Comparison of ENCODE assay signal across 26 cellular contexts in genomic region chr16:13038591-13038990, GRCh38.
"Had no signal": no experiment of that assay in that cellular context is flagged by ENCODE, and none has a peak within 500 bp of the region (broad histone marks: within the 10 kb centered on the region; RNA-seq: fewer than 3 reads in every experiment).

No MANE protein-coding gene starts in this region.

- H3K4me2 ChIP-seq: smooth muscle cell had no signal

- H3K36me3 ChIP-seq: left lung, lower lobe of right lung, ovary, sigmoid colon, tibial nerve, uterus had no signal

- H3K9me3 Mint-ChIP-seq: mesothelial cell of epicardium, type B pancreatic cell had no signal

- H3K9me3 ChIP-seq: lower lobe of right lung, ovary, uterus had no signal

- H3K27me3 ChIP-seq: left lung, ovary, sigmoid colon, tibial nerve, uterus had no signal

- H3K27me3 Mint-ChIP-seq: natural killer cell treated with Interleukin-12 subunit alpha and Interleukin-12 subunit beta and Interleukin-15 and Interleukin-18, amount 100 ng/mL, for 72 hours; progenitor cell of endocrine pancreas; stimulated activated memory B cell treated with anti-CD40 and anti-IgM and Interleukin-4, amounts not matched to agents 10 μg/mL and 1 μg/mL and 100 μg/mL, for 72 hours; stimulated activated naive CD8-positive, alpha-beta T cell treated with anti-CD3 and anti-CD28 coated beads, Interleukin-15, amount 100 ng/mL, for 72 hours had no signal

- H3K4me1 ChIP-seq: left lung, lower lobe of right lung, sigmoid colon, tibial nerve, uterus had no signal

- H3K36me3 Mint-ChIP-seq: mesothelial cell of epicardium; natural killer cell treated with Interleukin-12 subunit alpha and Interleukin-12 subunit beta and Interleukin-15 and Interleukin-18, amount 100 ng/mL, for 72 hours; stimulated activated memory B cell treated with anti-CD40 and anti-IgM and Interleukin-4, amounts not matched to agents 10 μg/mL and 1 μg/mL and 100 μg/mL, for 72 hours; type B pancreatic cell had no signal

- DNase-seq: hippocampal formation; kidney glomerular epithelial cell; left colon; left lung; lower lobe of right lung; mesendoderm; naive B cell; ovary; retina; right cardiac atrium; sigmoid colon; stimulated activated CD4-positive, alpha-beta T cell treated with anti-CD3 and anti-CD28 coated beads, Interleukin-1b, Interleukin-23, amount 100 ng/mL, for 48 hours; stimulated activated CD4-positive, alpha-beta T cell treated with anti-CD3 and anti-CD28 coated beads, Interleukin-2, amount 100 ng/mL, for 48 hours; stimulated activated CD4-positive, alpha-beta T cell treated with anti-CD3 and anti-CD28 coated beads, Interleukin-4, amount 100 ng/mL, for 4 hours; stimulated activated CD8-positive, alpha-beta memory T cell treated with anti-CD3 and anti-CD28 coated beads, Interleukin-4, amount 100 ng/mL, for 48 hours; stimulated activated naive CD4-positive, alpha-beta T cell treated with Interleukin-2 at 50 U/mL for 16 hours; stimulated activated naive CD8-positive, alpha-beta T cell treated with anti-CD3 and anti-CD28 coated beads, Interleukin-15, amount 100 ng/mL, for 72 hours; substantia nigra; uterus had no signal

- ATAC-seq: left colon; left lung; lower lobe of right lung; natural killer cell treated with Interleukin-12 subunit alpha and Interleukin-12 subunit beta and Interleukin-15 and Interleukin-18, amount 100 ng/mL, for 72 hours; right cardiac atrium; stimulated activated memory B cell treated with anti-CD40 and anti-IgM and Interleukin-4, amounts not matched to agents 10 μg/mL and 1 μg/mL and 100 μg/mL, for 72 hours; stimulated activated naive CD8-positive, alpha-beta T cell treated with anti-CD3 and anti-CD28 coated beads, Interleukin-15, amount 100 ng/mL, for 72 hours had no signal

- H3K27ac ChIP-seq: left lung, lower lobe of right lung, ovary, sigmoid colon, tibial nerve, uterus had no signal

- H3K4me1 Mint-ChIP-seq: mesothelial cell of epicardium; naive B cell; stimulated activated memory B cell treated with anti-CD40 and anti-IgM and Interleukin-4, amounts not matched to agents 10 μg/mL and 1 μg/mL and 100 μg/mL, for 72 hours; stimulated activated naive CD8-positive, alpha-beta T cell treated with anti-CD3 and anti-CD28 coated beads, Interleukin-15, amount 100 ng/mL, for 72 hours had no signal

- H3K4me3 ChIP-seq: left lung, lower lobe of right lung, ovary, sigmoid colon, smooth muscle cell, tibial nerve, uterus had no signal

- H3K4me3 Mint-ChIP-seq: mesothelial cell of epicardium; naive B cell; natural killer cell treated with Interleukin-12 subunit alpha and Interleukin-12 subunit beta and Interleukin-15 and Interleukin-18, amount 100 ng/mL, for 72 hours; stimulated activated memory B cell treated with anti-CD40 and anti-IgM and Interleukin-4, amounts not matched to agents 10 μg/mL and 1 μg/mL and 100 μg/mL, for 72 hours; stimulated activated naive CD8-positive, alpha-beta T cell treated with anti-CD3 and anti-CD28 coated beads, Interleukin-15, amount 100 ng/mL, for 72 hours; type B pancreatic cell had no signal

- H3K27ac Mint-ChIP-seq: mesothelial cell of epicardium; naive B cell; natural killer cell treated with Interleukin-12 subunit alpha and Interleukin-12 subunit beta and Interleukin-15 and Interleukin-18, amount 100 ng/mL, for 72 hours; progenitor cell of endocrine pancreas; stimulated activated memory B cell treated with anti-CD40 and anti-IgM and Interleukin-4, amounts not matched to agents 10 μg/mL and 1 μg/mL and 100 μg/mL, for 72 hours; stimulated activated naive CD8-positive, alpha-beta T cell treated with anti-CD3 and anti-CD28 coated beads, Interleukin-15, amount 100 ng/mL, for 72 hours; type B pancreatic cell had no signal
